ENCODE assay signal across 26 cellular contexts in genomic region chr3:79947469-79947868, GRCh38.
"Had no signal": no experiment of that assay in that cellular context is flagged by ENCODE, and none has a peak within 500 bp of the region (broad histone marks: within the 10 kb centered on the region; RNA-seq: fewer than 3 reads in every experiment).

No MANE protein-coding gene starts in this region.

- H3K27me3 ChIP-seq: adrenal gland, stomach, tibial artery had no signal

- DNase-seq: activated CD4-positive, alpha-beta T cell treated with anti-CD3 and anti-CD28 coated beads for 4 hours; activated CD4-positive, alpha-beta T cell treated with anti-CD3 and anti-CD28 coated beads, Interleukin-2, amount 50 U/mL, for 4 hours; activated CD8-positive, alpha-beta memory T cell treated with anti-CD3 and anti-CD28 coated beads for 24 hours; activated effector memory CD4-positive, alpha-beta T cell treated with Interleukin-2 at 50 U/mL for 16 hours; activated naive CD4-positive, alpha-beta T cell treated with Interleukin-2 at 50 U/mL for 16 hours; adrenal gland; aorta; central memory CD4-positive, alpha-beta T cell; dermis blood vessel endothelial cell; effector CD4-positive, alpha-beta T cell; erythroblast; head of caudate nucleus; hippocampal formation; immature natural killer cell; lower lobe of right lung; mesendoderm; right cardiac atrium; stimulated activated CD4-positive, alpha-beta T cell treated with anti-CD3 and anti-CD28 coated beads, Interleukin-15, amount 100 ng/mL, for 24 hours; stimulated activated CD4-positive, alpha-beta T cell treated with anti-CD3 and anti-CD28 coated beads, Interleukin-2, amount 100 ng/mL, for 24 hours; stimulated activated naive B cell treated with anti-CD40 and anti-IgM and Interleukin-4, amounts not matched to agents 10 μg/mL and 1 μg/mL and 100 μg/mL, for 72 hours; stomach; T-helper 9 cell; tibial artery had no signal

- H3K4me1 ChIP-seq: adrenal gland, lower lobe of right lung, stomach, tibial artery had no signal

- H3K36me3 ChIP-seq: adrenal gland, lower lobe of right lung, stomach, tibial artery had no signal

- H3K27ac ChIP-seq: adrenal gland, lower lobe of right lung, stomach, tibial artery, VCaP had no signal

- ATAC-seq: left lobe of liver; lower lobe of right lung; natural killer cell treated with Interleukin-12 subunit alpha and Interleukin-12 subunit beta and Interleukin-15 and Interleukin-18, amount 100 ng/mL, for 72 hours; right cardiac atrium; stimulated activated naive B cell treated with anti-CD40 and anti-IgM and Interleukin-4, amounts not matched to agents 10 μg/mL and 1 μg/mL and 100 μg/mL, for 72 hours had no signal

- H3K4me3 ChIP-seq: adrenal gland, lower lobe of right lung, stomach, tibial artery had no signal

- H3K9me3 ChIP-seq: adrenal gland, lower lobe of right lung, tibial artery had no signal
